25 cellular contexts compared by ENCODE assay signal in the genomic region with DNA sequence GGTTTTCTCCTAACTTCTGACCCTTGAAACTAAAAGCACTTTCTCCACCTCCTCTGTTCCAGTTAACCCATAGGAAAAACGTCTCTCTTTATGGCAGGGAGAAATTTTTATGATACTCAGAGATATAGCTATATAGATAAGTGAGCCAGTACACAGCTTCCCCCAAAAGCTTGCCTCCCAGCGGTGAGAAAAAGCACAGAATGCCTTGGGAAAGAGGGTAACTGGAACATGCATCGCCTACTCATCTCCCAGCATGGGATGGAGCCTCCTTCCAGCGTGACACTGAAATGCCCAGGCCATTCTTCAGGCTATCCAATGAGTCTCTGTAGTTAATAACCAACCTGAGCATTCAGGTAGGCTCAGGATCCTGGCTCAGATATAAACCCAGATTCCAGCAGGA.
DNase-seq lines count a peak whose midpoint lies in the region; ATAC-seq and TF ChIP-seq lines count a peak whose summit lies in the region.
"Had no signal": no experiment of that assay in that cellular context is flagged by ENCODE, and none has a peak within 500 bp of the region (broad histone marks: within the 10 kb centered on the region; RNA-seq: fewer than 3 reads in every experiment).

No MANE protein-coding gene starts in this region.

- H3K9me3 Mint-ChIP-seq in WTC11 (peaks cover 5% of the 10 kb centered on the region; the same call in 1 of the 2 replicates), type B pancreatic cell (no peaks in the 10 kb centered on the region)
- H3K9me3 Mint-ChIP-seq: activated B cell treated with CpG ODN at 0.5 μM for 24 hours; CD8-positive, alpha-beta T cell; neural crest cell had no signal

- H3K36me3 Mint-ChIP-seq in WTC11, result no peaks in the 10 kb centered on the region
- H3K36me3 Mint-ChIP-seq in type B pancreatic cell, result no peaks in the 10 kb centered on the region
- H3K36me3 Mint-ChIP-seq: CD8-positive, alpha-beta T cell had no signal

- H3K9me3 ChIP-seq in HEK293 (ENCODE audit: control insufficient read depth, insufficient read depth, low read depth, low read length) (no peaks in the 10 kb centered on the region), lower lobe of right lung (no peaks in the 10 kb centered on the region), adrenal gland (replicated peaks in 1 of 3) (no peaks in the 10 kb centered on the region)
- H3K9me3 ChIP-seq: ascending aorta, testis had no signal

- H3K27ac Mint-ChIP-seq in WTC11 (no peak overlapping the region), type B pancreatic cell (no peak overlapping the region)
- H3K27ac Mint-ChIP-seq: activated B cell treated with CpG ODN at 0.5 μM for 24 hours; activated naive CD4-positive, alpha-beta T cell treated with anti-CD3 and anti-CD28 coated beads, Interleukin-2, amount 50 U/mL, for 72 hours; activated T-helper 17 cell treated with anti-CD3 and anti-CD28 coated beads, Interleukin-2, amount 50 U/mL, for 72 hours; CD8-positive, alpha-beta T cell had no signal

- H3K27me3 ChIP-seq in lower lobe of right lung (ENCODE audit: low read depth) (no peaks in the 10 kb centered on the region), adrenal gland (no peaks in the 10 kb centered on the region)
- H3K27me3 ChIP-seq: ascending aorta, testis had no signal

- POLR2A ChIA-PET in HEK293 (lab: Yijun Ruan, JAX) (no interaction called here), WTC11 (lab: Charles Lee) (no interaction called here)

- H3K27me3 Mint-ChIP-seq in WTC11 (ENCODE audit: low read depth) (no peaks in the 10 kb centered on the region), type B pancreatic cell (no peaks in the 10 kb centered on the region)
- H3K27me3 Mint-ChIP-seq: activated B cell treated with CpG ODN at 0.5 μM for 24 hours had no signal

- DNase-seq in WTC11 (ENCODE audit: low spot score), result peak; percentile 20
- DNase-seq in kidney tubule cell (ENCODE audit: low spot score), result peak; percentile 52
- no peak for DNase-seq in type B pancreatic cell (ENCODE audit: extremely low spot score, unreplicated experiment)
- no peak for DNase-seq in lower lobe of right lung
- DNase-seq in adrenal gland, result no peak
- DNase-seq: activated B cell treated with CpG ODN at 0.5 μM for 24 hours; CD8-positive, alpha-beta T cell; dermis blood vessel endothelial cell; DMS53; NCI-H1048; NCI-H187 treated with DMSO at 0.1 percent for 48 hours; NCI-H446; PC-3; Right ventricle myocardium superior; stimulated activated naive CD4-positive, alpha-beta T cell treated with Interleukin-2 at 50 U/mL for 16 hours; SW 1271; testis had no signal

- H3K27ac ChIP-seq in HEK293 (ENCODE audit: extremely low read depth, low read depth, low read length) (no peak overlapping the region), lower lobe of right lung (no peak overlapping the region), adrenal gland (no peak overlapping the region)
- H3K27ac ChIP-seq: ascending aorta, HL-60, testis had no signal

- TF ChIP-seq CTCF in HEK293 (tag by site-specific recombination; IDR thresholded peaks at IDR 0.05), result no peak
- no peak for TF ChIP-seq CTCF in WTC11 (IDR thresholded peaks at IDR 0.05)
- peak; percentile 39 for TF ChIP-seq CTCF in type B pancreatic cell (conservative IDR thresholded peaks at IDR 0.05)
- no peak for TF ChIP-seq CTCF in lower lobe of right lung (IDR thresholded peaks at IDR 0.05)
- no peak for TF ChIP-seq CTCF in adrenal gland (IDR thresholded peaks at IDR 0.05)

- H3K4me3 ChIP-seq in HEK293 (ENCODE audit: low read depth, low read length) (no peak overlapping the region), lower lobe of right lung (no peak overlapping the region), adrenal gland (no peak overlapping the region)
- H3K4me3 ChIP-seq: ascending aorta, testis had no signal

- H3K4me1 ChIP-seq in HEK293 (ENCODE audit: control insufficient read depth, insufficient read depth, low read length), result no peaks in the 10 kb centered on the region
- no peaks in the 10 kb centered on the region for H3K4me1 ChIP-seq in lower lobe of right lung
- no peaks in the 10 kb centered on the region for H3K4me1 ChIP-seq in adrenal gland (replicated peaks in 1 of 2)
- H3K4me1 ChIP-seq: testis had no signal

- intact Hi-C loops in lower lobe of right lung (cut with DNase I) (no loop called here), adrenal gland (cut with DNase I) (no loop called here)

- CTCF ChIA-PET in HEK293 (lab: Yijun Ruan, JAX) (interaction anchor here (0.7 to 0.9 kb wide), 2 partner anchors 121 to 126 kb away, joined by 3 read pairs; no protein-coding TSS in a partner anchor), WTC11 (lab: Charles Lee) (interaction anchor here (0.8 to 2.2 kb wide), 3 partner anchors 8 to 89 kb away, joined by 3 to 11 read pairs (median 7); no protein-coding TSS in a partner anchor)

- H3K4me1 Mint-ChIP-seq in WTC11 (peaks cover 14% of the 10 kb centered on the region), type B pancreatic cell (ENCODE audit: unreplicated experiment) (peaks cover 16% of the 10 kb centered on the region)
- H3K4me1 Mint-ChIP-seq: activated T-helper 17 cell treated with anti-CD3 and anti-CD28 coated beads, Interleukin-2, amount 50 U/mL, for 72 hours had no signal

- WGBS in adrenal gland, 4 donors, result 68 to 78% (median 77%) methylated on average over 4 of the region's 4 CpGs

- H3K36me3 ChIP-seq in HEK293 (ENCODE audit: control insufficient read depth in 2 of 2, insufficient read depth in 1 of 2, low read length in 2 of 2) (no peaks in the 10 kb centered on the region), lower lobe of right lung (no peaks in the 10 kb centered on the region), adrenal gland (replicated peaks in 1 of 2) (no peaks in the 10 kb centered on the region)
- H3K36me3 ChIP-seq: ascending aorta had no signal

- no peak for TF ChIP-seq POLR2A in adrenal gland (IDR thresholded peaks at IDR 0.05)

- ATAC-seq in WTC11, result peak; percentile 90
- ATAC-seq in GM21825 (IDR thresholded peaks at IDR 0.05; ENCODE audit: unreplicated experiment), result no peak
- ATAC-seq in lower lobe of right lung, result no peak
- ATAC-seq: activated naive CD4-positive, alpha-beta T cell treated with anti-CD3 and anti-CD28 coated beads, Interleukin-2, amount 50 U/mL, for 72 hours; activated T-helper 17 cell treated with anti-CD3 and anti-CD28 coated beads, Interleukin-2, amount 50 U/mL, for 72 hours; CD8-positive, alpha-beta T cell; PC-3; sciatic nerve had no signal

- no peak overlapping the region for H3K4me3 Mint-ChIP-seq in WTC11
- no peak overlapping the region for H3K4me3 Mint-ChIP-seq in type B pancreatic cell
- H3K4me3 Mint-ChIP-seq: activated B cell treated with CpG ODN at 0.5 μM for 24 hours; activated T-helper 17 cell treated with anti-CD3 and anti-CD28 coated beads, Interleukin-2, amount 50 U/mL, for 72 hours; CD8-positive, alpha-beta T cell; neural crest cell had no signal

TF ChIP-seq in HEK293, 187 proteins besides CTCF, POLR2A, EP300 and RAD21:
- no peak for TF ChIP-seq ZNF19 (tag by site-specific recombination; IDR thresholded peaks at IDR 0.05; ENCODE audit: low read depth)
- TF ChIP-seq, protein P1, sequence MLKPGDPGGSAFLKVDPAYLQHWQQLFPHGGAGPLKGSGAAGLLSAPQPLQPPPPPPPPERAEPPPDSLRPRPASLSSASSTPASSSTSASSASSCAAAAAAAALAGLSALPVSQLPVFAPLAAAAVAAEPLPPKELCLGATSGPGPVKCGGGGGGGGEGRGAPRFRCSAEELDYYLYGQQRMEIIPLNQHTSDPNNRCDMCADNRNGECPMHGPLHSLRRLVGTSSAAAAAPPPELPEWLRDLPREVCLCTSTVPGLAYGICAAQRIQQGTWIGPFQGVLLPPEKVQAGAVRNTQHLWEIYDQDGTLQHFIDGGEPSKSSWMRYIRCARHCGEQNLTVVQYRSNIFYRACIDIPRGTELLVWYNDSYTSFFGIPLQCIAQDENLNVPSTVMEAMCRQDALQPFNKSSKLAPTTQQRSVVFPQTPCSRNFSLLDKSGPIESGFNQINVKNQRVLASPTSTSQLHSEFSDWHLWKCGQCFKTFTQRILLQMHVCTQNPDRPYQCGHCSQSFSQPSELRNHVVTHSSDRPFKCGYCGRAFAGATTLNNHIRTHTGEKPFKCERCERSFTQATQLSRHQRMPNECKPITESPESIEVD (tag by site-specific recombination; IDR thresholded peaks at IDR 0.05), result peak; percentile 63
- TF ChIP-seq ZBTB20 (tag by site-specific recombination; IDR thresholded peaks at IDR 0.05), result peak; percentile 85

TF ChIP-seq in WTC11, 78 proteins besides CTCF, POLR2A, EP300 and RAD21:
- TF ChIP-seq RELA (CRISPR knock-in tag; IDR thresholded peaks at IDR 0.05; ENCODE audit: borderline replicate concordance) (no peak), NR2C2 (CRISPR knock-in tag; IDR thresholded peaks at IDR 0.05) (no peak), JUN (CRISPR knock-in tag; IDR thresholded peaks at IDR 0.05) (no peak), IRF1 (CRISPR knock-in tag; IDR thresholded peaks at IDR 0.05) (no peak), EMX1 (CRISPR knock-in tag; IDR thresholded peaks at IDR 0.05) (no peak), ZNF121 (CRISPR knock-in tag; IDR thresholded peaks at IDR 0.05) (no peak)
- TF ChIP-seq, protein P2, sequence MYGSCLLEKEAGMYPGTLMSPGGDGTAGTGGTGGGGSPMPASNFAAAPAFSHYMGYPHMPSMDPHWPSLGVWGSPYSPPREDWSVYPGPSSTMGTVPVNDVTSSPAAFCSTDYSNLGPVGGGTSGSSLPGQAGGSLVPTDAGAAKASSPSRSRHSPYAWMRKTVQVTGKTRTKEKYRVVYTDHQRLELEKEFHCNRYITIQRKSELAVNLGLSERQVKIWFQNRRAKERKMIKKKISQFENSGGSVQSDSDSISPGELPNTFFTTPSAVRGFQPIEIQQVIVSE (CRISPR knock-in tag; IDR thresholded peaks at IDR 0.05; ENCODE audit: borderline replicate concordance), result no peak
TF ChIP-seq in WTC11: peak in this region for 0.

Comparison
In these comparisons a context has a peak if more than half of its experiments do, and no peak if none do; other contexts are left out.
1. DNase-seq: peak in WTC11 (single experiment) and kidney tubule cell (single experiment); none in type B pancreatic cell (single experiment), lower lobe of right lung (single experiment) and adrenal gland (0 of 7).